Comparison of ENCODE assay signal across 26 cellular contexts in the genomic region with DNA sequence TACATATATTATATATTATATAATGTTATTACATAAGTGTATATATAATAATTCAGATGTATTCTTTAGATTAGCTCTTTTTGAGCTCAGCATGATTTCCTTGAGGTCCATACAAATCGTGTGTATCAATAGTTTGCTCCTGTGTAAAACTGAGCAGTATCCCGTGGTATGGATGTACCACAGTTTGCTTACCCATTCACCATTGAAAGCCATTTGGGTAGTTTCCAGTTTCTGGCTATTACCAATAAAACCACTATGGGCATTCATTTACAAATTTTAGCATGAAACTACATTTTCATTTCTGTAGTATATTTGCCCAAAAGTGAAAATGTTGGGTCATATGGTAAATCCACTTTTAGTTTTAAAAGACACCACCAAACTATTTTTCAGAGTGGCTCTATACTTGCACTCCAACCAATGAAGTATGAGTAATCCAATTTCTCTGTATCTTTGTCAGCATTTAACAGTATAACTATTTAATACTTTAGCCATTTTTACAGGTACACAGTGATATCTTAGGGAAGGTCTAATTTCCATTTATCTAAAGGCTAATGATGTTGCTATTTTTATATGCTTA.
A peak's percentile ranks its signal among the peaks of the same experiment; 100 is the strongest.
DNase-seq lines count a peak whose midpoint lies in the region; ATAC-seq, FAIRE-seq and TF ChIP-seq lines count a peak whose summit lies in the region.
"Had no signal": no experiment of that assay in that cellular context is flagged by ENCODE, and none has a peak within 500 bp of the region (broad histone marks: within the 10 kb centered on the region; RNA-seq: fewer than 3 reads in every experiment).

No MANE protein-coding gene starts in this region.

- no peak overlapping the region for H3K4me3 ChIP-seq in SU-DHL-6 (ENCODE audit: insufficient read depth, low read length, poor library complexity, severe bottlenecking)
- H3K4me3 ChIP-seq: BLaER1 had no signal

- no peak overlapping the region for H3K9ac ChIP-seq in SU-DHL-6 (ENCODE audit: low read length)
- H3K9ac ChIP-seq: BLaER1 had no signal

- TF ChIP-seq CTCF in SU-DHL-6 (IDR thresholded peaks at IDR 0.05; ENCODE audit: insufficient read depth, low read length, poor library complexity, severe bottlenecking), result no peak

- no peak overlapping the region for H3K27ac ChIP-seq in SU-DHL-6 (ENCODE audit: low read depth, low read length)
- H3K27ac ChIP-seq: BLaER1 had no signal

- TF ChIP-seq POLR2A in GM12892 (IDR thresholded peaks at IDR 0.05; ENCODE audit: low read depth, low read length), result no peak

- H3K4me2 ChIP-seq in SU-DHL-6 (ENCODE audit: low read depth, low read length, poor library complexity, severe bottlenecking), result no peak overlapping the region
- H3K4me2 ChIP-seq: BLaER1 had no signal

- H3K79me2 ChIP-seq in SU-DHL-6 (ENCODE audit: insufficient read depth, low read length), result no peaks in the 10 kb centered on the region

- no peaks in the 10 kb centered on the region for H4K20me1 ChIP-seq in SU-DHL-6 (ENCODE audit: low read depth, low read length)
- H4K20me1 ChIP-seq: BLaER1 had no signal

- FAIRE-seq in GM12892 (lab: Jason Lieb, UNC), result no peak
- FAIRE-seq: A204.1, GM12891, GM18507 had no signal

- no peak for DNase-seq in NCI-H748 treated with DMSO at 0.1 percent for 48 hours (lab: John Stamatoyannopoulos, UW)
- no peak for DNase-seq in GM12892 (ENCODE audit: insufficient read length)
- no peak for DNase-seq in NCI-H1092 (lab: John Stamatoyannopoulos, UW)
- DNase-seq in CD1c-positive myeloid dendritic cell (ENCODE audit: extremely low spot score), result no peak
- DNase-seq: 8988T; ACHN; BE2C; C1 segment of cervical spinal cord; Caco-2; Calu3; CD4-positive, alpha-beta T cell; CD8-positive, alpha-beta T cell; DMS 273 treated with DMSO at 0.1 percent for 48 hours; DMS153; DMS53; DMS79; DND-41; EL; GDM1 had no signal

- peak; percentile 64 for ATAC-seq in GM18868 (IDR thresholded peaks at IDR 0.05; ENCODE audit: unreplicated experiment)
- peak; percentile 67 for ATAC-seq in HG03432 (IDR thresholded peaks at IDR 0.05; ENCODE audit: unreplicated experiment)
- ATAC-seq: CD8-positive, alpha-beta T cell had no signal

- 0 out of 2 replicates have a peak, but pooled peaks cover 3% of the 10 kb centered on the region for H3K36me3 ChIP-seq in SU-DHL-6 (ENCODE audit: low read length)
- H3K36me3 ChIP-seq: BE2C, BLaER1 had no signal

- H3K27me3 ChIP-seq in SU-DHL-6 (ENCODE audit: low read length), result no peaks in the 10 kb centered on the region
- H3K27me3 ChIP-seq: BE2C, BLaER1 had no signal

- no peaks in the 10 kb centered on the region for H3K9me2 ChIP-seq in SU-DHL-6 (replicated peaks; ENCODE audit: insufficient read depth, low read length)

- H3F3A ChIP-seq in SU-DHL-6 (ENCODE audit: insufficient read depth), result 0 out of 2 replicates have a peak, but pooled peaks cover 3% of the 10 kb centered on the region

- H3K9me3 ChIP-seq in SU-DHL-6 (ENCODE audit: insufficient read depth, low read length), result no peaks in the 10 kb centered on the region
- H3K9me3 ChIP-seq: BE2C, BLaER1, Caco-2 had no signal

- peak overlapping the region; percentile 34 for H2AFZ ChIP-seq in SU-DHL-6 (ENCODE audit: low read depth, low read length, severe bottlenecking)
